ENCODE assay signal across 35 cellular contexts in the genomic region with DNA sequence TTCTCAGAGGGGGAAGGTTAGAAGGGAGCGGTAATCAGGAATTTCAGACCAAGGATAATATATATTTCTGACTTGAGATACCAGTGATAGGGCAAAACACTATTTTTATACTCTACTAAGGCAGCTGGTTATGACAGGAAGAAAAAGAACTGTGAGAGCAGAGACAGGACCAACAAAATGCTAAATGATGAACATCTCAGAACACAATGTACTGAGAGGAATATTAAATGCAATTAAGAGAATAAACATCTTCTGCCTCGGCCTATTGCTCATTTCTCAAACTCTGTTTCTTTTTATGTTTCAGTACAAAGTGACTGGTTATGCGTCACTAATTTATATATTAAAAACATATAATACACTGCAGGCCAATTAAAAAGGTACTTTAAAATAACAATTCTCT.
DNase-seq lines count a peak whose midpoint lies in the region; ATAC-seq, FAIRE-seq and TF ChIP-seq lines count a peak whose summit lies in the region.
"Had no signal": no experiment of that assay in that cellular context is flagged by ENCODE, and none has a peak within 500 bp of the region (broad histone marks: within the 10 kb centered on the region; RNA-seq: fewer than 3 reads in every experiment).

No MANE protein-coding gene starts in this region.

- TF ChIP-seq POLR2A in esophagus muscularis mucosa (IDR thresholded peaks at IDR 0.05; ENCODE audit: low read depth) (no peak), gastroesophageal sphincter (IDR thresholded peaks at IDR 0.05) (no peak)

- H3K27ac ChIP-seq in esophagus muscularis mucosa (replicated peaks in 1 of 4) (peak overlapping the region; percentile 48 to 77 (median 71)), gastroesophageal sphincter (peak overlapping the region; percentile 52 to 74 (median 67)), pancreas (no peak overlapping the region)
- H3K27ac ChIP-seq: 22Rv1; A549; BLaER1; BLaER1 treated with 17β-estradiol and CSF1 and Interleukin-3, amounts not matched to agents 10 nM and 100 nM; C4-2B had no signal

- H3K4me1 Mint-ChIP-seq in activated T-helper 17 cell treated with anti-CD3 and anti-CD28 coated beads, Interleukin-2, amount 50 U/mL, for 72 hours: no peaks in the 10 kb centered on the region
- H3K4me1 Mint-ChIP-seq: B cell; CD14-positive monocyte; CD4-positive, alpha-beta memory T cell; CD4-positive, CD25-positive, alpha-beta regulatory T cell; CD8-positive, alpha-beta memory T cell had no signal

- H3K9me3 ChIP-seq in esophagus muscularis mucosa (no peaks in the 10 kb centered on the region), gastroesophageal sphincter (no peaks in the 10 kb centered on the region), pancreas (no peaks in the 10 kb centered on the region)
- H3K9me3 ChIP-seq: A549, BE2C, BLaER1, Caco-2 had no signal

- H3K36me3 ChIP-seq in esophagus muscularis mucosa (no peaks in the 10 kb centered on the region), gastroesophageal sphincter (no peaks in the 10 kb centered on the region), pancreas (no peaks in the 10 kb centered on the region)
- H3K36me3 ChIP-seq: BE2C; BLaER1; BLaER1 treated with 17β-estradiol and CSF1 and Interleukin-3, amounts not matched to agents 10 nM and 100 nM had no signal

- DNase-seq in esophagus muscularis mucosa (ENCODE audit: extremely low spot score): no peak
- no peak for DNase-seq in pancreas
- DNase-seq in mesenteric fat pad (ENCODE audit: low spot score): no peak
- DNase-seq: 8988T; ACHN; AML-193; BE2C; C1 segment of cervical spinal cord; Caco-2; Calu3; CD4-positive, alpha-beta memory T cell; CD4-positive, alpha-beta T cell; CD4-positive, CD25-positive, alpha-beta regulatory T cell; CD8-positive, alpha-beta memory T cell; CD8-positive, alpha-beta T cell; COR-L47; DMS 273 treated with DMSO at 0.1 percent for 48 hours; DMS153; DMS53; DMS79; DMS79 treated with DMSO at 0.1 percent for 48 hours; DND-41; EL had no signal

- no peak overlapping the region for H3K27ac Mint-ChIP-seq in activated T-helper 17 cell treated with anti-CD3 and anti-CD28 coated beads, Interleukin-2, amount 50 U/mL, for 72 hours
- H3K27ac Mint-ChIP-seq: B cell; CD14-positive monocyte; CD4-positive, alpha-beta memory T cell; CD4-positive, alpha-beta T cell; CD4-positive, CD25-positive, alpha-beta regulatory T cell; CD8-positive, alpha-beta memory T cell; CD8-positive, alpha-beta T cell had no signal

- no peak overlapping the region for H3K4me3 Mint-ChIP-seq in activated T-helper 17 cell treated with anti-CD3 and anti-CD28 coated beads, Interleukin-2, amount 50 U/mL, for 72 hours
- H3K4me3 Mint-ChIP-seq: B cell; CD14-positive monocyte; CD4-positive, alpha-beta memory T cell; CD4-positive, alpha-beta T cell; CD4-positive, CD25-positive, alpha-beta regulatory T cell; CD8-positive, alpha-beta memory T cell; CD8-positive, alpha-beta T cell had no signal

- H3K36me3 Mint-ChIP-seq in activated T-helper 17 cell treated with anti-CD3 and anti-CD28 coated beads, Interleukin-2, amount 50 U/mL, for 72 hours (ENCODE audit: low read depth): no peaks in the 10 kb centered on the region
- H3K36me3 Mint-ChIP-seq: CD14-positive monocyte; CD4-positive, alpha-beta memory T cell; CD4-positive, CD25-positive, alpha-beta regulatory T cell; CD8-positive, alpha-beta memory T cell; CD8-positive, alpha-beta T cell had no signal

- TF ChIP-seq EP300 in esophagus muscularis mucosa (IDR thresholded peaks at IDR 0.05) (no peak), gastroesophageal sphincter (IDR thresholded peaks at IDR 0.05) (peak; percentile 42)

- TF ChIP-seq CTCF in esophagus muscularis mucosa (IDR thresholded peaks at IDR 0.05) (no peak), gastroesophageal sphincter (IDR thresholded peaks at IDR 0.05) (no peak), pancreas (IDR thresholded peaks at IDR 0.05) (no peak)

- FAIRE-seq in pancreas (lab: Jason Lieb, UNC): peak; percentile 66
- FAIRE-seq: A204.1, A549, D721Med had no signal

- H3K4me3 ChIP-seq in esophagus muscularis mucosa (no peak overlapping the region), gastroesophageal sphincter (no peak overlapping the region), pancreas (no peak overlapping the region)
- H3K4me3 ChIP-seq: A549; BLaER1; BLaER1 treated with 17β-estradiol and CSF1 and Interleukin-3, amounts not matched to agents 10 nM and 100 nM had no signal

- no peaks in the 10 kb centered on the region for H3K9me3 Mint-ChIP-seq in activated T-helper 17 cell treated with anti-CD3 and anti-CD28 coated beads, Interleukin-2, amount 50 U/mL, for 72 hours
- H3K9me3 Mint-ChIP-seq: CD4-positive, alpha-beta memory T cell; CD4-positive, alpha-beta T cell; CD4-positive, CD25-positive, alpha-beta regulatory T cell; CD8-positive, alpha-beta memory T cell; CD8-positive, alpha-beta T cell had no signal

- ATAC-seq in gastroesophageal sphincter (peak; percentile 55), pancreas (no peak), HG03045 (IDR thresholded peaks at IDR 0.05; ENCODE audit: unreplicated experiment) (no peak)
- ATAC-seq in activated T-helper 17 cell treated with anti-CD3 and anti-CD28 coated beads, Interleukin-2, amount 50 U/mL, for 72 hours (replicated peaks): no peak
- ATAC-seq: A549; CD8-positive, alpha-beta T cell had no signal

- no peaks in the 10 kb centered on the region for H3K27me3 Mint-ChIP-seq in activated T-helper 17 cell treated with anti-CD3 and anti-CD28 coated beads, Interleukin-2, amount 50 U/mL, for 72 hours
- H3K27me3 Mint-ChIP-seq: B cell; CD4-positive, alpha-beta memory T cell; CD4-positive, alpha-beta T cell; CD4-positive, CD25-positive, alpha-beta regulatory T cell had no signal

- intact Hi-C loops in esophagus muscularis mucosa (cut with DNase I) (no loop called here), pancreas (cut with DNase I) (no loop called here)

- 57% methylated on average over 3 of the region's 3 CpGs for WGBS in esophagus muscularis mucosa
- WGBS in gastroesophageal sphincter (ENCODE audit: low coverage in 1 of 2), 2 donors: 37 to 64% methylated on average over 3 of the region's 3 CpGs
- 86 to 92% methylated on average over 3 of the region's 3 CpGs for WGBS in pancreas, 2 donors

- H3K27me3 ChIP-seq in esophagus muscularis mucosa (peaks cover 0 to 4% (median 0%) of the 10 kb centered on the region in 4 donors), gastroesophageal sphincter (no peaks in the 10 kb centered on the region), pancreas (no peaks in the 10 kb centered on the region)
- H3K27me3 ChIP-seq: BE2C had no signal

- H3K4me1 ChIP-seq in esophagus muscularis mucosa: peaks cover 0 to 18% (median 4%) of the 10 kb centered on the region in 4 donors
- H3K4me1 ChIP-seq in gastroesophageal sphincter: peaks cover 0 to 12% (median 0%) of the 10 kb centered on the region in 3 donors
- H3K4me1 ChIP-seq in pancreas: no peaks in the 10 kb centered on the region
- H3K4me1 ChIP-seq: A549; BE2C; BLaER1; BLaER1 treated with 17β-estradiol and CSF1 and Interleukin-3, amounts not matched to agents 10 nM and 100 nM; Caco-2 had no signal

Comparison
In these comparisons a context has a peak if more than half of its experiments do, and no peak if none do; other contexts are left out.
1. H3K27ac ChIP-seq: peak in esophagus muscularis mucosa (4 of 4) and gastroesophageal sphincter (4 of 4); none in pancreas (0 of 4).